8 cellular contexts compared by ENCODE assay signal in genomic region chr20:1212607-1213396, GRCh38. TPM values are rescaled to one million over a fixed set of nuclear protein-coding genes. Genes with fewer than 3 reads are reported as not detected.
DNase-seq lines count a peak whose midpoint lies in the region; ATAC-seq, FAIRE-seq and TF ChIP-seq lines count a peak whose summit lies in the region.

No MANE protein-coding gene starts in this region.

- H3K4me2 ChIP-seq in astrocyte (ENCODE audit: low read length) = peak overlapping the region; percentile 53

- H3K27ac Mint-ChIP-seq in astrocyte (ENCODE audit: unreplicated experiment) = no peak overlapping the region

- H3K79me2 ChIP-seq in astrocyte (ENCODE audit: insufficient read depth, low read length) = no peaks in the 10 kb centered on the region

- no peaks in the 10 kb centered on the region for H3K9me3 ChIP-seq in astrocyte (ENCODE audit: insufficient read depth, low read depth, low read length)

- H3K4me1 ChIP-seq in astrocyte (ENCODE audit: insufficient read depth, low read length) = no peaks in the 10 kb centered on the region

- no peaks in the 10 kb centered on the region for H3K36me3 Mint-ChIP-seq in astrocyte (ENCODE audit: low read depth, unreplicated experiment)

- H3K27ac ChIP-seq in astrocyte (ENCODE audit: low read depth, low read length) = no peak overlapping the region

- intact Hi-C loops in sciatic nerve (cut with DNase I) = no loop called here

- ATAC-seq in GM21447 (IDR thresholded peaks at IDR 0.05; ENCODE audit: unreplicated experiment) = peak; percentile 73
- peak; percentile 87 for ATAC-seq in sciatic nerve
- ATAC-seq in GM19397 (IDR thresholded peaks at IDR 0.05; ENCODE audit: unreplicated experiment) = no peak

- TF ChIP-seq CTCF in astrocyte (IDR thresholded peaks at IDR 0.05; ENCODE audit: insufficient read depth, low read depth, low read length) = peak; percentile 81

- H3K4me3 Mint-ChIP-seq in astrocyte (ENCODE audit: unreplicated experiment) = no peak overlapping the region

- FAIRE-seq in astrocyte (lab: Jason Lieb, UNC) = no peak

- H4K20me1 ChIP-seq in astrocyte (ENCODE audit: insufficient read depth, low read length) = no peaks in the 10 kb centered on the region

- H3K27me3 ChIP-seq in astrocyte (ENCODE audit: insufficient read depth, low read length) = peaks cover 35% of the 10 kb centered on the region

- peak overlapping the region; percentile 71 for H2AFZ ChIP-seq in astrocyte (ENCODE audit: low read depth, low read length)

- no peaks in the 10 kb centered on the region for H3K36me3 ChIP-seq in astrocyte (ENCODE audit: insufficient read depth, low read length)

- no peaks in the 10 kb centered on the region for H3K4me1 Mint-ChIP-seq in astrocyte (ENCODE audit: low read depth, unreplicated experiment)

- H3K9ac ChIP-seq in astrocyte (ENCODE audit: low read length) = no peak overlapping the region

- no peak overlapping the region for H3K4me3 ChIP-seq in astrocyte (ENCODE audit: insufficient read depth, low read depth, low read length)

- no peaks in the 10 kb centered on the region for H3K9me3 Mint-ChIP-seq in astrocyte (ENCODE audit: unreplicated experiment)

- DNase-seq in C1 segment of cervical spinal cord (lab: John Stamatoyannopoulos, UW) = peak in 10 of 14 donors; percentile 7 to 34 (median 22)
- peak; percentile 69 for DNase-seq in NCI-H1105 treated with DMSO at 0.1 percent for 48 hours (lab: John Stamatoyannopoulos, UW)
- peak; percentile 22 for DNase-seq in T-helper 22 cell (ENCODE audit: low read depth)
- peak; percentile 46 for DNase-seq in astrocyte (ENCODE audit: low read depth)
- peak; percentile 56 for DNase-seq in hepatic stellate cell (ENCODE audit: low spot score)
- peak; percentile 79 for DNase-seq in sciatic nerve (ENCODE audit: low spot score)

- peaks cover 29% of the 10 kb centered on the region for H3K27me3 Mint-ChIP-seq in astrocyte (ENCODE audit: low read depth, unreplicated experiment)

RNA-seq across cellular contexts. Expression of gene C20orf202, which starts 9.5 kb away (rescaled TPM):
- total RNA-seq in astrocyte (not detected in 2 replicates), sciatic nerve (0.80 TPM)

RNA-seq across cellular contexts. Expression of gene RAD21L1, which starts 13.0 kb away (rescaled TPM):
- total RNA-seq in astrocyte = 0.34 TPM in 1 of 2 replicates, not detected in the other
- total RNA-seq in sciatic nerve = not detected

RNA-seq across cellular contexts. Expression of gene TMEM74B, which starts 28.0 kb away (rescaled TPM):
- total RNA-seq in astrocyte (2.1 and 2.4 TPM in 2 replicates), sciatic nerve (7.1 TPM)

RNA-seq across cellular contexts. Expression of gene SNPH, which starts 53.3 kb away (rescaled TPM):
- total RNA-seq in astrocyte (7.8 and 7.9 TPM in 2 replicates), sciatic nerve (4.9 TPM)

Comparison
In these comparisons a context has a peak if more than half of its experiments do, and no peak if none do; other contexts are left out.
1. DNase-seq: peak in every context shown above with its lines; median percentile 79 in sciatic nerve; 69 in NCI-H1105 treated with DMSO at 0.1 percent for 48 hours; 56 in hepatic stellate cell; 46 in astrocyte; 22 in C1 segment of cervical spinal cord; 22 in T-helper 22 cell.